ENCODE assay signal across 8 cellular contexts in the genomic region with DNA sequence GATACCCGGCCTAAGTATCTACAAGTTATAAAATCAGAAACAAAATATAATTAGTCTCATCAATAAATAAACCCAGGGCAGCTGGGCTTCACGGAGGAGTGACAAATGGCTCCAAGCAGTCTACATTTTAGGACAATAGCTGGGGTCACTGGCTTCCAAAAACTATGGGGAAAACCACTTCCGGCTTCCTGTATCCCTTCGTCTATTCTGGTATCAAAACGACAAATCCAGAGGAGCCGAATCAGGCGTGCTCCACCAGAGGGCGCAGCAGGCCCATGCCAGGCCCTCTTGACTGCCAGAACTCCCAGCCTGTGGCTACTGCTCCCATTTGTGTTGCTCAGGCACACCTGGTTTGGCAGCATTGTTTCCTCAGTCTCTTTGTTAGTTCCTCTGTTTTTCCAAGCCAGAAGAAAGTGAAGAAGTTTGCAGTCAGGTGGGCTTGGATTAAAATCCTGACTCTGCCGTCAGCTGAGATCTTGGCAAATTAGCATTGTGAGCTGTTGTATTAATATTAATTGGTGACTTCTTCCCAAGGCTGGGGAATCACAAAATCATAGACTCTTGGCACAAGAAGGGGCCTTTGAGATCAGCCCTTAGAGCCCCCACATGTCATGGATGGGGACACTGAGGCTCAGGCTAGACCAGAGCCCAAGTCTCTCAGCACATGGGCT. TPM values are rescaled to one million over a fixed set of nuclear protein-coding genes. Genes with fewer than 3 reads are reported as not detected.
DNase-seq lines count a peak whose midpoint lies in the region; ATAC-seq and TF ChIP-seq lines count a peak whose summit lies in the region.

No MANE protein-coding gene starts in this region.

- ATAC-seq in foreskin keratinocyte: peak; percentile 89
- peak; percentile 78 for ATAC-seq in stimulated activated naive CD8-positive, alpha-beta T cell treated with anti-CD3 and anti-CD28 coated beads, Interleukin-15, amount 100 ng/mL, for 72 hours

- H3K36me3 ChIP-seq in neutrophil: no peaks in the 10 kb centered on the region

- no peak overlapping the region for H3K4me3 Mint-ChIP-seq in stimulated activated naive CD8-positive, alpha-beta T cell treated with anti-CD3 and anti-CD28 coated beads, Interleukin-15, amount 100 ng/mL, for 72 hours

- peak overlapping the region in 1 of 2 donors; percentile 59 for H3K27ac Mint-ChIP-seq in stimulated activated naive CD8-positive, alpha-beta T cell treated with anti-CD3 and anti-CD28 coated beads, Interleukin-15, amount 100 ng/mL, for 72 hours

- H3K9me3 Mint-ChIP-seq in stimulated activated naive CD8-positive, alpha-beta T cell treated with anti-CD3 and anti-CD28 coated beads, Interleukin-15, amount 100 ng/mL, for 72 hours: no peaks in the 10 kb centered on the region

- H3K4me1 Mint-ChIP-seq in stimulated activated naive CD8-positive, alpha-beta T cell treated with anti-CD3 and anti-CD28 coated beads, Interleukin-15, amount 100 ng/mL, for 72 hours: peaks cover 14% of the 10 kb centered on the region

- H3K27me3 ChIP-seq in foreskin keratinocyte (no peaks in the 10 kb centered on the region), neutrophil (no peaks in the 10 kb centered on the region)

- H3K27me3 Mint-ChIP-seq in stimulated activated naive CD8-positive, alpha-beta T cell treated with anti-CD3 and anti-CD28 coated beads, Interleukin-15, amount 100 ng/mL, for 72 hours: no peaks in the 10 kb centered on the region

- no peak overlapping the region for H3K27ac ChIP-seq in foreskin keratinocyte
- peak overlapping the region; percentile 80 for H3K27ac ChIP-seq in neutrophil

- DNase-seq in GM10266 (ENCODE audit: extremely low spot score) (peak; percentile 67), LNCaP clone FGC (ENCODE audit: low read depth) (peak; percentile 64), RPMI8226 (peak; percentile 85), foreskin keratinocyte (peak; percentile 50 to 77), cortex of kidney (lab: John Stamatoyannopoulos, UW) (no peak)
- DNase-seq in activated T-helper 9 cell treated with anti-CD3 and anti-CD28 coated beads, Interleukin-2, amount 50 U/mL, for 16 hours (ENCODE audit: low read depth): peak; percentile 49
- peak; percentile 54 to 70 for DNase-seq in stimulated activated naive CD8-positive, alpha-beta T cell treated with anti-CD3 and anti-CD28 coated beads, Interleukin-15, amount 100 ng/mL, for 72 hours

- peaks cover 12% of the 10 kb centered on the region for H3K4me1 ChIP-seq in foreskin keratinocyte
- peaks cover 29% of the 10 kb centered on the region in 2 experiments for H3K4me1 ChIP-seq in neutrophil (ENCODE audit: control insufficient read depth in 1 of 2, insufficient read depth in 1 of 2, low read depth in 1 of 2, low read length in 1 of 2)

- H3K9me3 ChIP-seq in neutrophil: no peaks in the 10 kb centered on the region

- no peak overlapping the region for H3K4me3 ChIP-seq in LNCaP clone FGC (ENCODE audit: low read depth, low read length)
- no peak overlapping the region for H3K4me3 ChIP-seq in neutrophil (ENCODE audit: low read depth in 1 of 2, low read length in 1 of 2)

- TF ChIP-seq CTCF in GM10266 (IDR thresholded peaks at IDR 0.05; ENCODE audit: control insufficient read depth, insufficient read depth, low read depth, missing control alignments): peak; percentile 90
- TF ChIP-seq CTCF in LNCaP clone FGC (IDR thresholded peaks at IDR 0.05; ENCODE audit: control insufficient read depth, extremely low read depth, insufficient read depth): peak; percentile 96
- peak; percentile 99 for TF ChIP-seq CTCF in foreskin keratinocyte (conservative IDR thresholded peaks at IDR 0.05)
- TF ChIP-seq CTCF in neutrophil (IDR thresholded peaks at IDR 0.05): peak; percentile 80

RNA-seq across cellular contexts. Expression of a gene that starts 11.6 kb away (rescaled TPM):
- 45.1 and 46.3 TPM in 2 replicates for total RNA-seq in foreskin keratinocyte
- 24.9 and 29.1 TPM in 2 replicates for polyA plus RNA-seq in foreskin keratinocyte

RNA-seq across cellular contexts. Expression of a gene that starts 54.7 kb away (rescaled TPM):
- 124 and 235 TPM in 2 replicates for total RNA-seq in foreskin keratinocyte
- 97.5 and 176 TPM in 2 replicates for polyA plus RNA-seq in foreskin keratinocyte
